Comparison of ENCODE assay signal across 2 cellular contexts in genomic region chr5:168292783-168293696, GRCh38.
A peak's percentile ranks its signal among the peaks of the same experiment; 100 is the strongest.
TF ChIP-seq lines count a peak whose summit lies in the region.

No MANE protein-coding gene starts in this region.

TF ChIP-seq in A549, 52 proteins besides CTCF, POLR2A, EP300 and RAD21 (continued from another document):
- TF ChIP-seq REST (IDR thresholded peaks at IDR 0.05), result no peak
- TF ChIP-seq PBX3 (IDR thresholded peaks at IDR 0.05), result no peak
- no peak for TF ChIP-seq HOXB13 (CRISPR knock-in tag; IDR thresholded peaks at IDR 0.05; ENCODE audit: low read depth)
- TF ChIP-seq BCL3 (IDR thresholded peaks at IDR 0.05), result no peak
- no peak for TF ChIP-seq ZSCAN20 (CRISPR knock-in tag; IDR thresholded peaks at IDR 0.05)
- no peak for TF ChIP-seq ZNF302 (CRISPR knock-in tag; IDR thresholded peaks at IDR 0.05)
- TF ChIP-seq FOSB (CRISPR knock-in tag; IDR thresholded peaks at IDR 0.05), result no peak
- TF ChIP-seq RNF2 (IDR thresholded peaks at IDR 0.05; ENCODE audit: borderline replicate concordance, low read depth), result no peak
TF ChIP-seq in A549: peak in this region for 0.

TF ChIP-seq in HEK293, 187 proteins besides CTCF, POLR2A, EP300 and RAD21 (continued from another document):
- TF ChIP-seq ZNF544 (tag by site-specific recombination; IDR thresholded peaks at IDR 0.05), result no peak
- no peak for TF ChIP-seq ZNF266 (tag by site-specific recombination; IDR thresholded peaks at IDR 0.05; ENCODE audit: low read depth)
- 0 out of 2 replicates have a peak, but pooled peaks have one; percentile 28 for TF ChIP-seq GLIS1 (tag by site-specific recombination; IDR thresholded peaks at IDR 0.05)
- TF ChIP-seq GLI4 (tag by site-specific recombination; IDR thresholded peaks at IDR 0.05), result no peak
- TF ChIP-seq ZNF664 (tag by site-specific recombination; IDR thresholded peaks at IDR 0.05), result no peak
- no peak for TF ChIP-seq ZIC2 (tag by site-specific recombination; IDR thresholded peaks at IDR 0.05)
- no peak for TF ChIP-seq ZNF311 (tag by site-specific recombination; IDR thresholded peaks at IDR 0.05; ENCODE audit: borderline replicate concordance)
- no peak for TF ChIP-seq KLF9 (tag by site-specific recombination; IDR thresholded peaks at IDR 0.05; ENCODE audit: low read depth)
- TF ChIP-seq PRDM6 (tag by site-specific recombination; IDR thresholded peaks at IDR 0.05), result no peak
- 0 out of 2 replicates have a peak, but pooled peaks have one; percentile 27 for TF ChIP-seq ZNF423 (tag by site-specific recombination; IDR thresholded peaks at IDR 0.05)
- TF ChIP-seq PRDM10 (tag by site-specific recombination; IDR thresholded peaks at IDR 0.05), result no peak
- no peak for TF ChIP-seq HIC1 (tag by site-specific recombination; IDR thresholded peaks at IDR 0.05)
